ENCODE assay signal across 33 cellular contexts in the genomic region with DNA sequence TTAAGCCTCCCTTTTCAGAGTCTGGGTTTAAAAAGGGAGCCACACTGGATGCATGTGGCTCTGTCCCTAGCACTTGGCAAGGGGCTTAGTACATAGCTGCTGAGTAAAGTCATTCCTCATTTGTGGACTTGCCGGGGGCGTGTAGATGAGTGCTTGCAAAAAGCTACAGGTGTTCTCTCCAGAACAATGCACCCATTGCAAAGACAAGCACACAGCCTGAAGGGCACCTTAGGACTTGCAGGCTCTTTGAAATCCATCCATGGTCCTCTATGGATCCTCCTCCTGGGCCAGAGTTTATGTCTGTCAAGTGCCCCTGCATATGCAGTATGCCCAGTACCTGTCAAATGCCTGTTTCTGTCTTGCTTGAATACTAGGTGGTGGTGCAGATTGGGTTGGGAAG. TPM values are rescaled to one million over a fixed set of nuclear protein-coding genes. Genes with fewer than 3 reads are reported as not detected.
"Had no signal": no experiment of that assay in that cellular context is flagged by ENCODE, and none has a peak within 500 bp of the region (broad histone marks: within the 10 kb centered on the region; RNA-seq: fewer than 3 reads in every experiment).

No MANE protein-coding gene starts in this region.

- H3K4me1 ChIP-seq: left lung, lower lobe of right lung, parathyroid adenoma, psoas muscle, right lobe of liver, uterus had no signal

- DNase-seq: immature natural killer cell; kidney; left colon; left lung; lower lobe of right lung; mammary epithelial cell; mesendoderm; midbrain; mucosa of descending colon; occipital lobe; psoas muscle; right lobe of liver; stimulated activated CD4-positive, alpha-beta T cell treated with anti-CD3 and anti-CD28 coated beads, Interleukin-1b, Interleukin-23, amount 100 ng/mL, for 48 hours; stimulated activated CD4-positive, alpha-beta T cell treated with anti-CD3 and anti-CD28 coated beads, Interleukin-2, amount 100 ng/mL, for 48 hours; stimulated activated CD4-positive, alpha-beta T cell treated with anti-CD3 and anti-CD28 coated beads, Interleukin-4, amount 100 ng/mL, for 4 hours; stimulated activated CD8-positive, alpha-beta memory T cell treated with anti-CD3 and anti-CD28 coated beads, Interleukin-4, amount 100 ng/mL, for 48 hours; stimulated activated naive CD4-positive, alpha-beta T cell treated with Interleukin-2 at 50 U/mL for 16 hours; stimulated activated naive CD8-positive, alpha-beta T cell treated with anti-CD3 and anti-CD28 coated beads, Interleukin-15, amount 100 ng/mL, for 72 hours; uterus had no signal

- H3K4me1 Mint-ChIP-seq: immature natural killer cell; naive thymus-derived CD8-positive, alpha-beta T cell; nephron; neural crest cell had no signal

- H3K4me3 Mint-ChIP-seq: immature natural killer cell; naive thymus-derived CD8-positive, alpha-beta T cell; nephron; neural crest cell; stimulated activated memory B cell treated with anti-CD40 and anti-IgM and Interleukin-4, amounts not matched to agents 10 μg/mL and 1 μg/mL and 100 μg/mL, for 72 hours; stimulated activated naive CD8-positive, alpha-beta T cell treated with anti-CD3 and anti-CD28 coated beads, Interleukin-15, amount 100 ng/mL, for 72 hours; type B pancreatic cell had no signal

- H3K27me3 ChIP-seq: right lobe of liver, uterus had no signal

- H3K4me3 ChIP-seq: left lung, lower lobe of right lung, mucosa of descending colon, psoas muscle, right lobe of liver, smooth muscle cell, tibial nerve, uterus had no signal

- H3K36me3 ChIP-seq: left lung, lower lobe of right lung, neutrophil, right lobe of liver, tibial nerve, uterus had no signal

- H3K4me2 ChIP-seq: smooth muscle cell had no signal

- H3K79me2 ChIP-seq: parathyroid adenoma had no signal

- H3K9me3 Mint-ChIP-seq: immature natural killer cell; naive thymus-derived CD8-positive, alpha-beta T cell; nephron; neural crest cell; stimulated activated memory B cell treated with anti-CD40 and anti-IgM and Interleukin-4, amounts not matched to agents 10 μg/mL and 1 μg/mL and 100 μg/mL, for 72 hours; stimulated activated naive CD8-positive, alpha-beta T cell treated with anti-CD3 and anti-CD28 coated beads, Interleukin-15, amount 100 ng/mL, for 72 hours; type B pancreatic cell had no signal

- H3K36me3 Mint-ChIP-seq: immature natural killer cell; naive thymus-derived CD8-positive, alpha-beta T cell; stimulated activated memory B cell treated with anti-CD40 and anti-IgM and Interleukin-4, amounts not matched to agents 10 μg/mL and 1 μg/mL and 100 μg/mL, for 72 hours; type B pancreatic cell had no signal

- H3K27ac ChIP-seq: left lung, lower lobe of right lung, neutrophil, parathyroid adenoma, psoas muscle, right lobe of liver, tibial nerve, uterus had no signal

- H2AFZ ChIP-seq: parathyroid adenoma had no signal

- H3K27ac Mint-ChIP-seq: immature natural killer cell; nephron; stimulated activated memory B cell treated with anti-CD40 and anti-IgM and Interleukin-4, amounts not matched to agents 10 μg/mL and 1 μg/mL and 100 μg/mL, for 72 hours; stimulated activated naive CD8-positive, alpha-beta T cell treated with anti-CD3 and anti-CD28 coated beads, Interleukin-15, amount 100 ng/mL, for 72 hours; type B pancreatic cell had no signal

- H3K9me3 ChIP-seq: left lung, lower lobe of right lung, mucosa of descending colon, neutrophil, psoas muscle, right lobe of liver, tibial nerve, uterus had no signal

- ATAC-seq: lower lobe of right lung; mucosa of descending colon; naive thymus-derived CD8-positive, alpha-beta T cell; stimulated activated memory B cell treated with anti-CD40 and anti-IgM and Interleukin-4, amounts not matched to agents 10 μg/mL and 1 μg/mL and 100 μg/mL, for 72 hours; stimulated activated naive CD8-positive, alpha-beta T cell treated with anti-CD3 and anti-CD28 coated beads, Interleukin-15, amount 100 ng/mL, for 72 hours had no signal

- H3K9ac ChIP-seq: parathyroid adenoma had no signal

- FAIRE-seq: islet of Langerhans, kidney had no signal

RNA-seq across cellular contexts. Expression of gene SMIM32, which starts 18.3 kb away (rescaled TPM):
- total RNA-seq: left lung; liver; lower lobe of right lung; mammary epithelial cell; naive thymus-derived CD8-positive, alpha-beta T cell; neural crest cell; occipital lobe; osteocyte; posterior vena cava; tibial nerve; ureter had no signal
- polyA plus RNA-seq: immature natural killer cell; mammary epithelial cell; naive thymus-derived CD8-positive, alpha-beta T cell had no signal
